Comparison of ENCODE assay signal across 8 cellular contexts in the genomic region with DNA sequence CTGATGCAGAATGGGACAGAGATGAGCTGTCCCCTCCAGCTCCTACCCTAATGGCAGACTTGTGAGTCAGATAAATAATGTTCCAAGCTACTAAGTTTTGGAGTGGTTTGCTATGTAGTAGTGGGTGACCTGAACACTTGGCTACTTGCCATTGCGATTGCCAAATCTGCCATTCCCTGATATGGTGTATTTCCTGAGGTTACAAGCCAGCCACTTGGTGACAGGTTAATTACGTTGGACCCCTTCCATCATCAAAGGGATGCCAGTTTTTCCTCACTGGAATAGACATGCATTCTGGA. TPM values are rescaled to one million over a fixed set of nuclear protein-coding genes. Genes with fewer than 3 reads are reported as not detected.
A peak's percentile ranks its signal among the peaks of the same experiment; 100 is the strongest.
DNase-seq lines count a peak whose midpoint lies in the region; ATAC-seq lines count a peak whose summit lies in the region.

No MANE protein-coding gene starts in this region.

- DNase-seq in GM03348 (ENCODE audit: low spot score) (peak; percentile 72), RPMI7951 (ENCODE audit: low read depth) (peak; percentile 77), fibroblast of peridontal ligament (ENCODE audit: extremely low read depth) (peak; percentile 56), renal cortical epithelial cell (ENCODE audit: low read depth) (peak; percentile 91), NCI-H187 (lab: John Stamatoyannopoulos, UW) (no peak), ecto neural progenitor cell (ENCODE audit: low spot score) (no peak)

- ATAC-seq in HG03139 (IDR thresholded peaks at IDR 0.05; ENCODE audit: unreplicated experiment) (no peak), HG03469 (IDR thresholded peaks at IDR 0.05; ENCODE audit: unreplicated experiment) (no peak)

RNA-seq across cellular contexts. Expression of a gene that starts 33.6 kb away (rescaled TPM):
- total RNA-seq in RPMI7951 (2014; rRNA removed; shearing (Covaris generic)): 354 and 358 TPM in 2 replicates
- total RNA-seq in renal cortical epithelial cell: 422 and 542 TPM in 2 replicates

RNA-seq across cellular contexts. Expression of a gene that starts 38.6 kb away (rescaled TPM):
- 41.1 and 57.9 TPM in 2 replicates for total RNA-seq in RPMI7951 (2014; rRNA removed; shearing (Covaris generic))
- 48.6 and 103 TPM in 2 replicates for total RNA-seq in renal cortical epithelial cell

Comparison
In these comparisons a context has a peak if more than half of its experiments do, and no peak if none do; other contexts are left out.
1. DNase-seq: peak in GM03348 (single experiment), RPMI7951 (single experiment), fibroblast of peridontal ligament (single experiment) and renal cortical epithelial cell (single experiment); none in NCI-H187 (0 of 2) and ecto neural progenitor cell (single experiment).